11 cellular contexts compared by ENCODE assay signal in the genomic region with DNA sequence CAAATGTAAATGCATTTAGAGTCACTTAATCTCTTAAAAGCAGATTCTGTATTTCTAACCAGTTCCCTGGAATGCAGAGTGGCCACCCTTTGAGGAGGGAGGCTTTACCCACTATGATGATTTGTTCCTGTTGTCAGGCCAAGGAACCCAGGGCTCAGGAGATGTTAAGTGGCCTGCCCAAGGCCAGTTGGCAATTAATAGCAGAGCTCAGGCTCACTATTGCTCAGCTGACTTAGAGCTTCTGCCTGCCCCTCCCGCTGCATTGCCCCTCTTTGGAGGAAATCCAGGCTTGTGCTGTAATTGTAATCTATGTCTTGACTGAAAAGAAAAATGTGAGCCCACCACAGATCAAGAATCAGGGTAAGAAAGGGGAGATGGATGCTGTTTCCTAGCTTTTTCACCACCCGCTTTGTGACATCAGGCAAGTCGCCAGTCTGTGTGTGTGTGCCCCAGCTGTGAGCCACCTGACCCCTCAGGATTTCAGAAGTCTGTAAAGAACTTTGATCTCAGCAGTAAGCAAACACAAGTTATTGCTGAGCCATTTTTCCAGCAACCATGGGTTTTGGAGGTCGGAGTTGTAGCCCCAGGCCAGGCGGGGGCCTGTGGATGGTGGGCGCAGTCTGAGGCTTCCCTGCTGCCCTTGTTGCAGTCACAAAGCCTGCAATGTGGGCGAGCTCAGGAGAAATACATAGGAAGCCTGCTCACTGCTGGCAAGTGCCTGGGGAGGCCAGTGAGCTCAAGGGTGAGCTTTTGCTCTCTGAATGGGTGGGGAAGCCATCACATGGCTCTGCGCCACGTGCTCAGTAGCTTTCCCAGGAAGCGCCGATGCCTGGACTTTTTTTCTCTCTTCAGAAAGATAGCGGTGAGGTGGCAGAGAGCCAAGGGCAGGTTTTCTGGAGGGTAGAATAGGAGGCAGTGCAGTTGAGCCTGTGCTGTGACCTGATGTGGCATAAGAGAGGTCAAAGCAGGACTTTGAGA. TPM values are rescaled to one million over a fixed set of nuclear protein-coding genes. Genes with fewer than 3 reads are reported as not detected.
A peak's percentile ranks its signal among the peaks of the same experiment; 100 is the strongest.
DNase-seq lines count a peak whose midpoint lies in the region; ATAC-seq and TF ChIP-seq lines count a peak whose summit lies in the region.
"Had no signal": no experiment of that assay in that cellular context is flagged by ENCODE, and none has a peak within 500 bp of the region (broad histone marks: within the 10 kb centered on the region; RNA-seq: fewer than 3 reads in every experiment).

No MANE protein-coding gene starts in this region.

- no peak overlapping the region for H3K4me3 Mint-ChIP-seq in activated T-helper 17 cell treated with anti-CD3 and anti-CD28 coated beads, Interleukin-2, amount 50 U/mL, for 72 hours
- H3K4me3 Mint-ChIP-seq: activated T-cell treated with anti-CD3 and anti-CD28 coated beads, Interleukin-2, amount 50 U/mL, for 72 hours had no signal

- no peaks in the 10 kb centered on the region for H3K27me3 ChIP-seq in GM23248 (replicated peaks; ENCODE audit: insufficient read depth)
- H3K27me3 ChIP-seq: SJSA1 had no signal

- H3K9me2 ChIP-seq in GM23248 (ENCODE audit: insufficient read depth) = no peaks in the 10 kb centered on the region

- H3F3A ChIP-seq in GM23248 (ENCODE audit: insufficient read depth) = 0 out of 2 replicates have a peak, but pooled peaks cover 3% of the 10 kb centered on the region

- no peak overlapping the region for H3K4me3 ChIP-seq in GM23248
- H3K4me3 ChIP-seq in fibroblast of the aortic adventitia (ENCODE audit: low read depth, low read length) = no peak overlapping the region
- H3K4me3 ChIP-seq: SJSA1 had no signal

- ATAC-seq in sciatic nerve = peak; percentile 28
- no peak for ATAC-seq in activated T-helper 17 cell treated with anti-CD3 and anti-CD28 coated beads, Interleukin-2, amount 50 U/mL, for 72 hours (replicated peaks)
- ATAC-seq: esophagus mucosa had no signal

- no peaks in the 10 kb centered on the region for H3K36me3 ChIP-seq in GM23248 (ENCODE audit: low read depth)

- DNase-seq in GM23248 (peak; percentile 30), NCI-H69 (lab: John Stamatoyannopoulos, UW) (peak; percentile 96), fibroblast of the aortic adventitia (ENCODE audit: low read depth) (peak; percentile 52), sciatic nerve (ENCODE audit: low spot score) (peak; percentile 72), NCI-H82 treated with DMSO at 0.1 percent for 48 hours (lab: John Stamatoyannopoulos, UW; ENCODE audit: unreplicated experiment) (no peak), NCI-H146 (lab: John Stamatoyannopoulos, UW) (no peak)
- no peak for DNase-seq in effector CD8-positive, alpha-beta T cell (lab: John Stamatoyannopoulos, UW)
- DNase-seq: activated T-cell treated with anti-CD3 and anti-CD28 coated beads, Interleukin-2, amount 50 U/mL, for 72 hours had no signal

- no peak overlapping the region for H3K27ac Mint-ChIP-seq in activated T-helper 17 cell treated with anti-CD3 and anti-CD28 coated beads, Interleukin-2, amount 50 U/mL, for 72 hours
- H3K27ac Mint-ChIP-seq: activated T-cell treated with anti-CD3 and anti-CD28 coated beads, Interleukin-2, amount 50 U/mL, for 72 hours had no signal

- no peak overlapping the region for H3K4me2 ChIP-seq in GM23248 (ENCODE audit: unreplicated experiment)

- H4K20me1 ChIP-seq in GM23248 (ENCODE audit: insufficient read depth) = no peaks in the 10 kb centered on the region

- H2AFZ ChIP-seq in GM23248 = no peak overlapping the region

- no peak overlapping the region for H3K9ac ChIP-seq in GM23248

- in situ Hi-C loops in GM23248 (cut with MboI) = no loop called here

- H3K9me3 ChIP-seq in GM23248 (ENCODE audit: low read depth) = no peaks in the 10 kb centered on the region
- H3K9me3 ChIP-seq: SJSA1 had no signal

- H3K4me1 Mint-ChIP-seq in activated T-helper 17 cell treated with anti-CD3 and anti-CD28 coated beads, Interleukin-2, amount 50 U/mL, for 72 hours = no peaks in the 10 kb centered on the region

- peaks cover 10% of the 10 kb centered on the region for H3K36me3 Mint-ChIP-seq in activated T-helper 17 cell treated with anti-CD3 and anti-CD28 coated beads, Interleukin-2, amount 50 U/mL, for 72 hours (ENCODE audit: low read depth)

- H3K9me3 Mint-ChIP-seq in activated T-helper 17 cell treated with anti-CD3 and anti-CD28 coated beads, Interleukin-2, amount 50 U/mL, for 72 hours = no peaks in the 10 kb centered on the region
- H3K9me3 Mint-ChIP-seq: activated T-cell treated with anti-CD3 and anti-CD28 coated beads, Interleukin-2, amount 50 U/mL, for 72 hours had no signal

- no peak overlapping the region for H3K27ac ChIP-seq in GM23248
- H3K27ac ChIP-seq: SJSA1 had no signal

- 65 to 71% methylated on average over 12 of the region's 12 CpGs for WGBS in GM23248 (ENCODE audit: low coverage in 1 of 2, low lambda C conversion rate in 2 of 2, missing lambda C conversion rate in 2 of 2), 2 experiments

- intact Hi-C loops in sciatic nerve (cut with DNase I) = no loop called here

- peaks cover 18% of the 10 kb centered on the region for H3K27me3 Mint-ChIP-seq in activated T-helper 17 cell treated with anti-CD3 and anti-CD28 coated beads, Interleukin-2, amount 50 U/mL, for 72 hours

- peaks cover 85% of the 10 kb centered on the region for H3K79me2 ChIP-seq in GM23248 (ENCODE audit: insufficient read depth)

- no peak for TF ChIP-seq CTCF in fibroblast of the aortic adventitia (IDR thresholded peaks at IDR 0.05; ENCODE audit: insufficient read depth, low read length)

- H3K4me1 ChIP-seq in GM23248 (ENCODE audit: insufficient read depth) = peaks cover 30% of the 10 kb centered on the region; the same call in 1 of the 2 replicates

RNA-seq across cellular contexts. Expression of a gene that starts 6.0 kb away (rescaled TPM):
- 5.7 and 8.9 TPM in 2 replicates for total RNA-seq in GM23248 (2014; rRNA removed; shearing (Covaris generic))
- 1.3 and 2.4 TPM in 2 replicates for polyA plus RNA-seq in GM23248 (2016; fragmentation: Nextera tagmentation; extraction: Ambion mirVana)
- total RNA-seq in fibroblast of the aortic adventitia (ENCODE audit: low replicate concordance) (7.4 and 19.2 TPM in 2 replicates), sciatic nerve (18.5 TPM)
- total RNA-seq in activated T-helper 17 cell treated with anti-CD3 and anti-CD28 coated beads, Interleukin-2, amount 50 U/mL, for 72 hours = 1 to 10 TPM; 2.7 to 5.8 TPM

Comparison
In these comparisons a context has a peak if more than half of its experiments do, and no peak if none do; other contexts are left out.
1. DNase-seq: peak in GM23248 (single experiment), NCI-H69 (single experiment), fibroblast of the aortic adventitia (single experiment) and sciatic nerve (single experiment); none in effector CD8-positive, alpha-beta T cell (single experiment), NCI-H82 treated with DMSO at 0.1 percent for 48 hours (single experiment) and NCI-H146 (single experiment).